18 cellular contexts compared by ENCODE assay signal in genomic region chr18:37341473-37342086, GRCh38.
"Had no signal": no experiment of that assay in that cellular context is flagged by ENCODE, and none has a peak within 500 bp of the region (broad histone marks: within the 10 kb centered on the region; RNA-seq: fewer than 3 reads in every experiment).

No MANE protein-coding gene starts in this region.

- H3K36me3 ChIP-seq: colonic mucosa, heart left ventricle, pancreas had no signal

- DNase-seq: colonic mucosa; effector CD4-positive, alpha-beta T cell; heart left ventricle; hippocampal formation; kidney glomerular epithelial cell; mammary epithelial cell; mucosa of descending colon; naive thymus-derived CD8-positive, alpha-beta T cell; occipital lobe; pancreas; right cardiac atrium; small intestine; stimulated activated CD4-positive, alpha-beta T cell treated with anti-CD3 and anti-CD28 coated beads, Interleukin-12 subunit alpha, Interleukin-12 subunit beta, amount 100 ng/mL, for 4 hours; stimulated activated naive CD4-positive, alpha-beta T cell treated with Interleukin-2 at 50 U/mL for 16 hours; trophoblast cell had no signal

- H3K27me3 ChIP-seq: colonic mucosa, pancreas had no signal

- H3K27ac ChIP-seq: colonic mucosa, heart left ventricle, pancreas had no signal

- H3K9me3 ChIP-seq: colonic mucosa, heart left ventricle, mucosa of descending colon, pancreas had no signal

- H3K36me3 Mint-ChIP-seq: naive thymus-derived CD8-positive, alpha-beta T cell had no signal

- FAIRE-seq: frontal cortex, islet of Langerhans, pancreas, small intestine had no signal

- H3K9me3 Mint-ChIP-seq: naive thymus-derived CD8-positive, alpha-beta T cell had no signal

- H3K4me3 ChIP-seq: colonic mucosa, heart left ventricle, mucosa of descending colon, pancreas had no signal

- ATAC-seq: heart left ventricle; mucosa of descending colon; naive thymus-derived CD8-positive, alpha-beta T cell; pancreas; right cardiac atrium had no signal

- H3K4me3 Mint-ChIP-seq: naive thymus-derived CD8-positive, alpha-beta T cell had no signal

- H3K4me1 ChIP-seq: colonic mucosa, heart left ventricle, pancreas had no signal

- H3K27ac Mint-ChIP-seq: naive thymus-derived CD8-positive, alpha-beta T cell; progenitor cell of endocrine pancreas had no signal
